Comparison of ENCODE assay signal across 32 cellular contexts in the genomic region with DNA sequence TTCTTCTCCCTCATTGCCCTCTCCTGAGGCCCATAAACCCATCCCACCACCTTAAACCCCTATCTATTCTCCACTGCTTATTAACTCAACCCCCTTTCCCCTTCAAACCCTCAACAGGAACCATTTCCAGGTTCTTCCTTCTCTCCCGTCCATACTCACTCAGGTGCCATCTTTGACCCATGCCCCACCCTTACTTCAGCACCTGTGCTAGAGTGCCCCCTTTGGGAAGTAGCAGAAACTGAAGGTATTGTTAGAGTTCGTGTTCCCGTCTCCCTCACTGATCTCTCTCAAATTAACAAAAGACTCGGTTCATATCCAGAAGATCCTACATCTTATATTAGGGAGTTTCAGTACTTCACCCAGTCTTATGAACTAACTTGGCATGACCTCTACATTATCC.
"Had no signal": no experiment of that assay in that cellular context is flagged by ENCODE, and none has a peak within 500 bp of the region (broad histone marks: within the 10 kb centered on the region; RNA-seq: fewer than 3 reads in every experiment).

No MANE protein-coding gene starts in this region.

- ATAC-seq: activated CD8-positive, alpha-beta T cell treated with anti-CD3 and anti-CD28 coated beads for 36 hours; activated naive CD4-positive, alpha-beta T cell treated with anti-CD3 and anti-CD28 coated beads, Interleukin-2, amount 50 U/mL, for 72 hours; activated naive CD8-positive, alpha-beta T cell treated with anti-CD3 and anti-CD28 coated beads, Interleukin-2, amount 50 U/mL, for 24 hours; body of pancreas had no signal

- H3K27ac Mint-ChIP-seq: activated CD8-positive, alpha-beta T cell treated with anti-CD3 and anti-CD28 coated beads for 36 hours; activated naive CD4-positive, alpha-beta T cell treated with anti-CD3 and anti-CD28 coated beads, Interleukin-2, amount 50 U/mL, for 72 hours; activated naive CD8-positive, alpha-beta T cell treated with anti-CD3 and anti-CD28 coated beads, Interleukin-2, amount 50 U/mL, for 24 hours; activated T-cell treated with anti-CD3 and anti-CD28 coated beads, Interleukin-2, amount 50 U/mL, for 24 hours; activated T-helper 1 cell treated with anti-CD3 and anti-CD28 coated beads, Interleukin-12 subunit alpha, Interleukin-12 subunit beta, Interleukin-2, Interleukin-4 antibody, amounts not matched to agents 30 ng/mL and 10 ng/mL and 1 ng/mL, durations not matched to agents 14 hours and 24 hours and 36 hours had no signal

- H3K27me3 Mint-ChIP-seq: activated CD8-positive, alpha-beta T cell treated with anti-CD3 and anti-CD28 coated beads for 36 hours; activated T-cell treated with anti-CD3 and anti-CD28 coated beads, Interleukin-2, amount 50 U/mL, for 24 hours; central memory CD8-positive, alpha-beta T cell had no signal

- H3K4me3 Mint-ChIP-seq: activated CD8-positive, alpha-beta T cell treated with anti-CD3 and anti-CD28 coated beads for 36 hours; activated naive CD8-positive, alpha-beta T cell treated with anti-CD3 and anti-CD28 coated beads, Interleukin-2, amount 50 U/mL, for 24 hours; activated T-cell treated with anti-CD3 and anti-CD28 coated beads, Interleukin-2, amount 50 U/mL, for 24 hours; activated T-helper 1 cell treated with anti-CD3 and anti-CD28 coated beads, Interleukin-12 subunit alpha, Interleukin-12 subunit beta, Interleukin-2, Interleukin-4 antibody, amounts not matched to agents 30 ng/mL and 10 ng/mL and 1 ng/mL, durations not matched to agents 14 hours and 24 hours and 36 hours; central memory CD8-positive, alpha-beta T cell had no signal

- H3K9me3 ChIP-seq: ascending aorta, body of pancreas, Peyer's patch, SJCRH30 had no signal

- DNase-seq: activated CD4-positive, alpha-beta T cell treated with anti-CD3 and anti-CD28 coated beads, Interleukin-2, amount 50 U/mL, for 1 hour; activated CD4-positive, CD25-positive, alpha-beta regulatory T cell; activated CD8-positive, alpha-beta memory T cell treated with anti-CD3 and anti-CD28 coated beads, Interleukin-2, amount 50 U/mL, for 4 hours; activated CD8-positive, alpha-beta T cell treated with anti-CD3 and anti-CD28 coated beads for 36 hours; activated effector memory CD4-positive, alpha-beta T cell treated with anti-CD3 and anti-CD28 coated beads, Interleukin-2, amount 50 U/mL, for 16 hours; activated naive CD4-positive, alpha-beta T cell treated with Interleukin-2 at 50 U/mL for 16 hours; activated naive CD8-positive, alpha-beta T cell treated with anti-CD3 and anti-CD28 coated beads, Interleukin-2, amount 50 U/mL, for 24 hours; activated T-cell treated with anti-CD3 and anti-CD28 coated beads, Interleukin-2, amount 50 U/mL, for 24 hours; amniotic stem cell; body of pancreas; cortex of kidney; MV-4-11; NCI-H1092 treated with DMSO at 0.1 percent for 48 hours; NCI-H1417 treated with DMSO at 0.1 percent for 48 hours; NCI-H1694; NCI-H2029; NCI-H2107; NCI-H345; NCI-H510A; NCI-H526 treated with DMSO at 0.1 percent for 48 hours; NCI-H82; Peyer's patch; Right ventricle myocardium superior; SJCRH30; SK-N-SH; T-helper 1 cell had no signal

- H3K9me3 Mint-ChIP-seq: activated CD8-positive, alpha-beta T cell treated with anti-CD3 and anti-CD28 coated beads for 36 hours; activated naive CD8-positive, alpha-beta T cell treated with anti-CD3 and anti-CD28 coated beads, Interleukin-2, amount 50 U/mL, for 24 hours had no signal

- H3K4me1 Mint-ChIP-seq: activated naive CD8-positive, alpha-beta T cell treated with anti-CD3 and anti-CD28 coated beads, Interleukin-2, amount 50 U/mL, for 24 hours had no signal

- H3K4me1 ChIP-seq: ascending aorta, body of pancreas, Peyer's patch, SJCRH30 had no signal

- H3K36me3 ChIP-seq: ascending aorta, Peyer's patch, SJCRH30 had no signal

- H3K27me3 ChIP-seq: ascending aorta, body of pancreas, Peyer's patch, SJCRH30 had no signal

- H3K27ac ChIP-seq: ascending aorta, body of pancreas, Peyer's patch, RWPE1, SJCRH30, VCaP had no signal

- H3K9ac ChIP-seq: SK-N-SH had no signal

- H3K4me2 ChIP-seq: SK-N-SH had no signal

- H3K9me2 ChIP-seq: SK-N-SH had no signal

- H3K4me3 ChIP-seq: ascending aorta, body of pancreas, Peyer's patch, SJCRH30 had no signal
